In genomic region chr10:129743738-129744133, GRCh38 we compare ENCODE assay signal across 23 cellular contexts.
DNase-seq lines count a peak whose midpoint lies in the region; ATAC-seq and TF ChIP-seq lines count a peak whose summit lies in the region.
"Had no signal": no experiment of that assay in that cellular context is flagged by ENCODE, and none has a peak within 500 bp of the region (broad histone marks: within the 10 kb centered on the region; RNA-seq: fewer than 3 reads in every experiment).

No MANE protein-coding gene starts in this region.

- ATAC-seq in natural killer cell (no peak), HG03354 (IDR thresholded peaks at IDR 0.05; ENCODE audit: poor library complexity, severe bottlenecking, unreplicated experiment) (no peak), GM21447 (IDR thresholded peaks at IDR 0.05; ENCODE audit: unreplicated experiment) (no peak), HG03378 (IDR thresholded peaks at IDR 0.05; ENCODE audit: unreplicated experiment) (no peak)

- no peaks in the 10 kb centered on the region for H3K4me1 ChIP-seq in left ventricle myocardium inferior
- H3K4me1 ChIP-seq in esophagus muscularis mucosa = no peaks in the 10 kb centered on the region
- no peaks in the 10 kb centered on the region for H3K4me1 ChIP-seq in testis

- H3K4me3 ChIP-seq in left ventricle myocardium inferior = no peak overlapping the region
- no peak overlapping the region for H3K4me3 ChIP-seq in esophagus muscularis mucosa
- H3K4me3 ChIP-seq in testis = no peak overlapping the region
- H3K4me3 ChIP-seq: GM23248 had no signal

- intact Hi-C loops in cardiac septum (cut with DNase I) = no loop called here
- intact Hi-C loops in left ventricle myocardium inferior (cut with micrococcal nuclease) = no loop called here
- intact Hi-C loops in esophagus muscularis mucosa (cut with DNase I) = no loop called here
- intact Hi-C loops in natural killer cell (cut with micrococcal nuclease) = no loop called here
- intact Hi-C loops in testis (cut with DNase I; ENCODE audit: low total_unique reads) = no loop called here

- H3K9me3 Mint-ChIP-seq in natural killer cell = peaks cover 5 to 12% of the 10 kb centered on the region in 2 donors

- H3K27me3 ChIP-seq in left ventricle myocardium inferior (ENCODE audit: low read depth) (no peaks in the 10 kb centered on the region), esophagus muscularis mucosa (no peaks in the 10 kb centered on the region), testis (no peaks in the 10 kb centered on the region)

- no peaks in the 10 kb centered on the region for H3K27me3 Mint-ChIP-seq in natural killer cell (ENCODE audit: low read depth in 2 of 2)
- H3K27me3 Mint-ChIP-seq: CD4-positive, alpha-beta memory T cell; IgD-negative memory B cell had no signal

- H3K36me3 ChIP-seq in left ventricle myocardium inferior (peaks cover 13% of the 10 kb centered on the region), esophagus muscularis mucosa (peaks cover 0 to 4% (median 0%) of the 10 kb centered on the region in 4 donors), testis (ENCODE audit: low read depth, missing control alignments) (no peaks in the 10 kb centered on the region)

- peak; percentile 35 for DNase-seq in cardiac septum (ENCODE audit: low spot score)
- no peak for DNase-seq in left ventricle myocardium inferior
- DNase-seq in esophagus muscularis mucosa (ENCODE audit: extremely low spot score) = peak; percentile 84
- peak; percentile 7 for DNase-seq in natural killer cell
- peak; percentile 4 for DNase-seq in testis
- DNase-seq: C1 segment of cervical spinal cord; CD4-positive, alpha-beta memory T cell; COR-L47; GM23248; H7; HFFc6; MM.1S; NCI-H1694 treated with DMSO at 0.1 percent for 48 hours; NCI-H2081; NCI-H2227 treated with DMSO at 0.1 percent for 48 hours; NCI-H526 treated with DMSO at 0.1 percent for 48 hours; SHP77 treated with DMSO at 0.1 percent for 48 hours had no signal

- H3K4me3 Mint-ChIP-seq in natural killer cell = no peak overlapping the region
- H3K4me3 Mint-ChIP-seq: CD4-positive, alpha-beta memory T cell; HFFc6; IgD-negative memory B cell had no signal

- no peak for TF ChIP-seq EP300 in esophagus muscularis mucosa (IDR thresholded peaks at IDR 0.05)

- H3K9me3 ChIP-seq in left ventricle myocardium inferior (replicated peaks) = peaks cover 37% of the 10 kb centered on the region
- peaks cover 0 to 17% (median 13%) of the 10 kb centered on the region in 4 donors for H3K9me3 ChIP-seq in esophagus muscularis mucosa
- H3K9me3 ChIP-seq in testis = no peaks in the 10 kb centered on the region

- H3K4me1 Mint-ChIP-seq in natural killer cell = peaks cover 0 to 5% of the 10 kb centered on the region in 2 donors

- TF ChIP-seq CTCF in left ventricle myocardium inferior (IDR thresholded peaks at IDR 0.05; ENCODE audit: borderline replicate concordance) (no peak), esophagus muscularis mucosa (IDR thresholded peaks at IDR 0.05) (no peak), natural killer cell (IDR thresholded peaks at IDR 0.05) (no peak), testis (IDR thresholded peaks at IDR 0.05) (no peak)

- TF ChIP-seq POLR2A in esophagus muscularis mucosa (IDR thresholded peaks at IDR 0.05; ENCODE audit: low read depth) (no peak), testis (IDR thresholded peaks at IDR 0.05) (no peak)

- peaks cover 8% of the 10 kb centered on the region for H3K36me3 Mint-ChIP-seq in natural killer cell

- H3K27ac ChIP-seq in left ventricle myocardium inferior (replicated peaks) (no peak overlapping the region), esophagus muscularis mucosa (replicated peaks in 1 of 4) (no peak overlapping the region), testis (no peak overlapping the region)
- H3K27ac ChIP-seq: GM23248, KMS-11, RWPE1 had no signal

- 96% methylated on average over 7 of the region's 7 CpGs for WGBS in esophagus muscularis mucosa
- WGBS in testis, 2 donors = 96 to 100% methylated on average over 6 to 7 of the region's 7 CpGs

- H3K27ac Mint-ChIP-seq in natural killer cell = no peak overlapping the region
- H3K27ac Mint-ChIP-seq: CD4-positive, alpha-beta memory T cell; HFFc6; IgD-negative memory B cell had no signal
